In genomic region chr19:19224852-19225494, GRCh38 we compare ENCODE assay signal across 1 cellular context.
TF ChIP-seq lines count a peak whose summit lies in the region.

No MANE protein-coding gene starts in this region.

TF ChIP-seq in K562, 482 proteins besides CTCF, POLR2A, EP300 and RAD21 (continued from another document and continues in another):
- TF ChIP-seq, protein P1, sequence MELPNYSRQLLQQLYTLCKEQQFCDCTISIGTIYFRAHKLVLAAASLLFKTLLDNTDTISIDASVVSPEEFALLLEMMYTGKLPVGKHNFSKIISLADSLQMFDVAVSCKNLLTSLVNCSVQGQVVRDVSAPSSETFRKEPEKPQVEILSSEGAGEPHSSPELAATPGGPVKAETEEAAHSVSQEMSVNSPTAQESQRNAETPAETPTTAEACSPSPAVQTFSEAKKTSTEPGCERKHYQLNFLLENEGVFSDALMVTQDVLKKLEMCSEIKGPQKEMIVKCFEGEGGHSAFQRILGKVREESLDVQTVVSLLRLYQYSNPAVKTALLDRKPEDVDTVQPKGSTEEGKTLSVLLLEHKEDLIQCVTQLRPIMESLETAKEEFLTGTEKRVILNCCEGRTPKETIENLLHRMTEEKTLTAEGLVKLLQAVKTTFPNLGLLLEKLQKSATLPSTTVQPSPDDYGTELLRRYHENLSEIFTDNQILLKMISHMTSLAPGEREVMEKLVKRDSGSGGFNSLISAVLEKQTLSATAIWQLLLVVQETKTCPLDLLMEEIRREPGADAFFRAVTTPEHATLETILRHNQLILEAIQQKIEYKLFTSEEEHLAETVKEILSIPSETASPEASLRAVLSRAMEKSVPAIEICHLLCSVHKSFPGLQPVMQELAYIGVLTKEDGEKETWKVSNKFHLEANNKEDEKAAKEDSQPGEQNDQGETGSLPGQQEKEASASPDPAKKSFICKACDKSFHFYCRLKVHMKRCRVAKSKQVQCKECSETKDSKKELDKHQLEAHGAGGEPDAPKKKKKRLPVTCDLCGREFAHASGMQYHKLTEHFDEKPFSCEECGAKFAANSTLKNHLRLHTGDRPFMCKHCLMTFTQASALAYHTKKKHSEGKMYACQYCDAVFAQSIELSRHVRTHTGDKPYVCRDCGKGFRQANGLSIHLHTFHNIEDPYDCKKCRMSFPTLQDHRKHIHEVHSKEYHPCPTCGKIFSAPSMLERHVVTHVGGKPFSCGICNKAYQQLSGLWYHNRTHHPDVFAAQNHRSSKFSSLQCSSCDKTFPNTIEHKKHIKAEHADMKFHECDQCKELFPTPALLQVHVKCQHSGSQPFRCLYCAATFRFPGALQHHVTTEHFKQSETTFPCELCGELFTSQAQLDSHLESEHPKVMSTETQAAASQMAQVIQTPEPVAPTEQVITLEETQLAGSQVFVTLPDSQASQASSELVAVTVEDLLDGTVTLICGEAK (IDR thresholded peaks at IDR 0.05), result peak; percentile 66; the same call in 1 of the 2 replicates
- TF ChIP-seq, protein P1 (CRISPR knock-in tag; IDR thresholded peaks at IDR 0.05), result 0 out of 2 replicates have a peak, but pooled peaks have one; percentile 18
- peak; percentile 10 for TF ChIP-seq PRDM10 (IDR thresholded peaks at IDR 0.05; ENCODE audit: partially characterized antibody)
- TF ChIP-seq ZNF511 (CRISPR knock-in tag; IDR thresholded peaks at IDR 0.05), result peak; percentile 99
- peak; percentile 76 for TF ChIP-seq EP400 (IDR thresholded peaks at IDR 0.05)
- peak; percentile 89 for TF ChIP-seq ZNF232 (CRISPR knock-in tag; IDR thresholded peaks at IDR 0.05)
- TF ChIP-seq BCLAF1 (IDR thresholded peaks at IDR 0.05; ENCODE audit: borderline replicate concordance in 1 of 2, control insufficient read depth in 1 of 2, low read depth in 2 of 2, low read length in 1 of 2), result no peak
- TF ChIP-seq BACH1 (tag; IDR thresholded peaks at IDR 0.05), result no peak
- TF ChIP-seq TEAD1 (CRISPR knock-in tag; IDR thresholded peaks at IDR 0.05), result peak in 1 of 2 experiments; percentile 80; a peak in 2 of 4 replicates
- peak; percentile 22; the same call in 1 of the 2 replicates for TF ChIP-seq HCFC1 (IDR thresholded peaks at IDR 0.05; ENCODE audit: low read depth, low read length)
- TF ChIP-seq, protein P2, sequence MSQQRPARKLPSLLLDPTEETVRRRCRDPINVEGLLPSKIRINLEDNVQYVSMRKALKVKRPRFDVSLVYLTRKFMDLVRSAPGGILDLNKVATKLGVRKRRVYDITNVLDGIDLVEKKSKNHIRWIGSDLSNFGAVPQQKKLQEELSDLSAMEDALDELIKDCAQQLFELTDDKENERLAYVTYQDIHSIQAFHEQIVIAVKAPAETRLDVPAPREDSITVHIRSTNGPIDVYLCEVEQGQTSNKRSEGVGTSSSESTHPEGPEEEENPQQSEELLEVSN (IDR thresholded peaks at IDR 0.05; ENCODE audit: borderline replicate concordance in 1 of 2, extremely low read depth in 1 of 2, insufficient read depth in 1 of 2, insufficient read length in 1 of 2, low read depth in 1 of 2, low read length in 1 of 2, poor library complexity in 1 of 2, severe bottlenecking in 1 of 2), result peak; percentile 94 to 96
- peak; percentile 93 for TF ChIP-seq NR3C1 (CRISPR knock-in tag; IDR thresholded peaks at IDR 0.05)
- TF ChIP-seq TRIM24 (IDR thresholded peaks at IDR 0.05), result peak in 1 of 2 experiments; percentile 60; a peak in 2 of 4 replicates
- peak; percentile 92 for TF ChIP-seq HMGXB4 (CRISPR knock-in tag; IDR thresholded peaks at IDR 0.05)
- TF ChIP-seq SMC3 (conservative IDR thresholded peaks at IDR 0.05; ENCODE audit: insufficient read depth, low read depth, low read length), result peak; percentile 81
- peak; percentile 57 for TF ChIP-seq RBBP5 (IDR thresholded peaks at IDR 0.05; ENCODE audit: borderline replicate concordance, insufficient read depth, low read length, poor library complexity, severe bottlenecking)
- TF ChIP-seq, protein P3, sequence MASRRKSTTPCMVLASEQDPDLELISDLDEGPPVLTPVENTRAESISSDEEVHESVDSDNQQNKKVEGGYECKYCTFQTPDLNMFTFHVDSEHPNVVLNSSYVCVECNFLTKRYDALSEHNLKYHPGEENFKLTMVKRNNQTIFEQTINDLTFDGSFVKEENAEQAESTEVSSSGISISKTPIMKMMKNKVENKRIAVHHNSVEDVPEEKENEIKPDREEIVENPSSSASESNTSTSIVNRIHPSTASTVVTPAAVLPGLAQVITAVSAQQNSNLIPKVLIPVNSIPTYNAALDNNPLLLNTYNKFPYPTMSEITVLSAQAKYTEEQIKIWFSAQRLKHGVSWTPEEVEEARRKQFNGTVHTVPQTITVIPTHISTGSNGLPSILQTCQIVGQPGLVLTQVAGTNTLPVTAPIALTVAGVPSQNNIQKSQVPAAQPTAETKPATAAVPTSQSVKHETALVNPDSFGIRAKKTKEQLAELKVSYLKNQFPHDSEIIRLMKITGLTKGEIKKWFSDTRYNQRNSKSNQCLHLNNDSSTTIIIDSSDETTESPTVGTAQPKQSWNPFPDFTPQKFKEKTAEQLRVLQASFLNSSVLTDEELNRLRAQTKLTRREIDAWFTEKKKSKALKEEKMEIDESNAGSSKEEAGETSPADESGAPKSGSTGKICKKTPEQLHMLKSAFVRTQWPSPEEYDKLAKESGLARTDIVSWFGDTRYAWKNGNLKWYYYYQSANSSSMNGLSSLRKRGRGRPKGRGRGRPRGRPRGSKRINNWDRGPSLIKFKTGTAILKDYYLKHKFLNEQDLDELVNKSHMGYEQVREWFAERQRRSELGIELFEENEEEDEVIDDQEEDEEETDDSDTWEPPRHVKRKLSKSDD (conservative IDR thresholded peaks at IDR 0.05; ENCODE audit: low read length), result 0 out of 2 replicates have a peak, but pooled peaks have one; percentile 23
- peak; percentile 55; the same call in 1 of the 2 replicates for TF ChIP-seq PHF8 (IDR thresholded peaks at IDR 0.05; ENCODE audit: borderline replicate concordance, low read length)
- peak; percentile 76; the same call in 1 of the 2 replicates for TF ChIP-seq NR2C2 (CRISPR knock-in tag; IDR thresholded peaks at IDR 0.05)
- TF ChIP-seq NR2C2 (tag; IDR thresholded peaks at IDR 0.05), result peak; percentile 66; the same call in 1 of the 2 replicates
- 0 out of 2 replicates have a peak, but pooled peaks have one; percentile 20 for TF ChIP-seq HDAC2 (IDR thresholded peaks at IDR 0.05)
- TF ChIP-seq, protein P4, sequence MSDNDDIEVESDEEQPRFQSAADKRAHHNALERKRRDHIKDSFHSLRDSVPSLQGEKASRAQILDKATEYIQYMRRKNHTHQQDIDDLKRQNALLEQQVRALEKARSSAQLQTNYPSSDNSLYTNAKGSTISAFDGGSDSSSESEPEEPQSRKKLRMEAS (CRISPR knock-in tag; IDR thresholded peaks at IDR 0.05), result peak; percentile 99
- peak; percentile 44 for TF ChIP-seq ZNF121 (CRISPR knock-in tag; conservative IDR thresholded peaks at IDR 0.05)
- TF ChIP-seq FOXP1 (CRISPR knock-in tag; IDR thresholded peaks at IDR 0.05), result peak; percentile 99
- TF ChIP-seq MAZ (CRISPR knock-in tag; conservative IDR thresholded peaks at IDR 0.05 in 1 of 2, IDR thresholded peaks at IDR 0.05 in 1 of 2), result peak; percentile 74 to 84
- TF ChIP-seq TCF7 (IDR thresholded peaks at IDR 0.05; ENCODE audit: borderline replicate concordance), result 0 out of 2 replicates have a peak, but pooled peaks have one; percentile 65
- TF ChIP-seq ZNF253 (CRISPR knock-in tag; conservative IDR thresholded peaks at IDR 0.05), result no peak
- TF ChIP-seq, protein P5, sequence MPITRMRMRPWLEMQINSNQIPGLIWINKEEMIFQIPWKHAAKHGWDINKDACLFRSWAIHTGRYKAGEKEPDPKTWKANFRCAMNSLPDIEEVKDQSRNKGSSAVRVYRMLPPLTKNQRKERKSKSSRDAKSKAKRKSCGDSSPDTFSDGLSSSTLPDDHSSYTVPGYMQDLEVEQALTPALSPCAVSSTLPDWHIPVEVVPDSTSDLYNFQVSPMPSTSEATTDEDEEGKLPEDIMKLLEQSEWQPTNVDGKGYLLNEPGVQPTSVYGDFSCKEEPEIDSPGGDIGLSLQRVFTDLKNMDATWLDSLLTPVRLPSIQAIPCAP (CRISPR knock-in tag; IDR thresholded peaks at IDR 0.05; ENCODE audit: borderline replicate concordance), result peak; percentile 36; the same call in 1 of the 2 replicates
- TF ChIP-seq STAG1 (CRISPR knock-in tag; IDR thresholded peaks at IDR 0.05; ENCODE audit: borderline replicate concordance), result peak; percentile 63
- TF ChIP-seq ZNF3 (CRISPR knock-in tag; IDR thresholded peaks at IDR 0.05), result no peak
- no peak for TF ChIP-seq ETV6 (IDR thresholded peaks at IDR 0.05; ENCODE audit: borderline replicate concordance in 1 of 2, low read depth in 2 of 2, low read length in 1 of 2)
- TF ChIP-seq ETV6 (CRISPR knock-in tag; IDR thresholded peaks at IDR 0.05; ENCODE audit: borderline replicate concordance), result peak; percentile 96; the same call in 1 of the 2 replicates
